In genomic region chr14:56801920-56802319, GRCh38 we compare ENCODE assay signal across 17 cellular contexts. TPM values are rescaled to one million over a fixed set of nuclear protein-coding genes. Genes with fewer than 3 reads are reported as not detected.
DNase-seq lines count a peak whose midpoint lies in the region; ATAC-seq and TF ChIP-seq lines count a peak whose summit lies in the region.
"Had no signal": no experiment of that assay in that cellular context is flagged by ENCODE, and none has a peak within 500 bp of the region (broad histone marks: within the 10 kb centered on the region; RNA-seq: fewer than 3 reads in every experiment).

No MANE protein-coding gene starts in this region.

- POLR2A ChIA-PET in A673 (lab: Charles Lee; ENCODE audit: low non-redundant PET) = interaction anchor here (0.6 to 0.7 kb wide), 3 partner anchors 184 to 653 kb away, joined by 3 to 10 read pairs (median 7); no protein-coding TSS in a partner anchor

- H3K4me1 ChIP-seq in A673 (ENCODE audit: insufficient read depth, low read length, poor library complexity, severe bottlenecking) (peaks cover 25% of the 10 kb centered on the region), SJSA1 (replicated peaks) (peaks cover 21% of the 10 kb centered on the region), ectodermal cell (ENCODE audit: control insufficient read depth, insufficient read depth, low read length) (peaks cover 26% of the 10 kb centered on the region), lung (ENCODE audit: control insufficient read depth in 2 of 2, insufficient read depth in 2 of 2, low read length in 2 of 2) (peaks cover 0 to 11% of the 10 kb centered on the region in 2 donors)
- H3K4me1 ChIP-seq: BE2C had no signal

- no peaks in the 10 kb centered on the region for H3K9me3 ChIP-seq in A673 (ENCODE audit: low read depth, low read length, poor library complexity, severe bottlenecking)
- H3K9me3 ChIP-seq in SJSA1 (replicated peaks) = peaks cover 21% of the 10 kb centered on the region
- H3K9me3 ChIP-seq in ectodermal cell (ENCODE audit: control insufficient read depth, low read length) = no peaks in the 10 kb centered on the region
- H3K9me3 ChIP-seq in lung (ENCODE audit: control insufficient read depth in 2 of 2, insufficient read depth in 1 of 2, low read length in 1 of 2) = peaks cover 0 to 25% of the 10 kb centered on the region in 2 donors
- H3K9me3 ChIP-seq: BE2C had no signal

- intact Hi-C loops in A673 (cut with micrococcal nuclease; ENCODE audit: unreplicated experiment) = loop anchor here (10.0 kb wide), 1 partner anchor 137 kb away; no protein-coding TSS in a partner anchor

- no TSS peak for BruUV-seq in A673 (replicated peaks; lab: Mats Ljungman, UMichigan)

- peak; percentile 3 for DNase-seq in A673 (ENCODE audit: low spot score)
- no peak for DNase-seq in SJSA1 (ENCODE audit: low read depth in 1 of 2, low spot score in 2 of 2)
- DNase-seq in lung (ENCODE audit: low spot score) = no peak
- no peak for DNase-seq in globus pallidus (ENCODE audit: low spot score)
- DNase-seq in NOMO-1 (lab: John Stamatoyannopoulos, UW; ENCODE audit: unreplicated experiment in 2 of 2) = no peak
- no peak for DNase-seq in AML-193 (lab: John Stamatoyannopoulos, UW)
- DNase-seq in AG20443 (ENCODE audit: low spot score) = no peak
- DNase-seq: 8988T; ACHN; BE2C; CD4-positive, alpha-beta memory T cell; DMS79; GM23248; H7 had no signal

- H3K27me3 ChIP-seq in A673 (replicated peaks; ENCODE audit: insufficient read depth, low read depth, low read length, poor library complexity) (no peaks in the 10 kb centered on the region), SJSA1 (replicated peaks) (peaks cover 64% of the 10 kb centered on the region), ectodermal cell (ENCODE audit: control insufficient read depth, insufficient read depth, low read length, poor library complexity, severe bottlenecking) (peaks cover 100% of the 10 kb centered on the region), lung (ENCODE audit: control insufficient read depth, insufficient read depth) (peaks cover 26% of the 10 kb centered on the region)

- no peak overlapping the region for H3K27ac ChIP-seq in A673 (ENCODE audit: low read depth, low read length, poor library complexity, severe bottlenecking)
- H3K27ac ChIP-seq in SJSA1 = no peak overlapping the region
- H3K27ac ChIP-seq in ectodermal cell (ENCODE audit: insufficient read depth, low read depth, low read length, poor library complexity, severe bottlenecking) = no peak overlapping the region
- no peak overlapping the region for H3K27ac ChIP-seq in lung (ENCODE audit: low read depth in 1 of 2, low read length in 1 of 2)
- H3K27ac ChIP-seq: C4-2B, GM23248 had no signal

- ATAC-seq in lung (ENCODE audit: insufficient read depth, low FRiP score) = no peak
- ATAC-seq: GM12878 had no signal

- CTCF ChIA-PET in A673 (lab: Charles Lee) = no interaction called here

- TF ChIP-seq CTCF in A673 (conservative IDR thresholded peaks at IDR 0.05; ENCODE audit: low read depth, low read length) (no peak), lung (IDR thresholded peaks at IDR 0.05; ENCODE audit: control extremely low read depth, extremely low read depth) (no peak)

- WGBS in ectodermal cell, 2 experiments = 79 to 82% methylated on average over 3 of the region's 3 CpGs
- WGBS in lung, 2 donors = 56 to 75% methylated on average over 3 of the region's 3 CpGs

- H3K36me3 ChIP-seq in A673 (ENCODE audit: insufficient read depth, low read length, poor library complexity, severe bottlenecking) = peaks cover 81% of the 10 kb centered on the region
- peaks cover 22% of the 10 kb centered on the region for H3K36me3 ChIP-seq in SJSA1
- H3K36me3 ChIP-seq in ectodermal cell (ENCODE audit: control insufficient read depth, insufficient read depth, low read length) = peaks cover 18% of the 10 kb centered on the region
- no peaks in the 10 kb centered on the region for H3K36me3 ChIP-seq in lung (ENCODE audit: control insufficient read depth in 2 of 2, insufficient read depth in 2 of 2, low read length in 2 of 2)
- H3K36me3 ChIP-seq: BE2C had no signal

- H3K4me3 ChIP-seq in A673 (ENCODE audit: low read depth, low read length, poor library complexity, severe bottlenecking) = no peak overlapping the region
- H3K4me3 ChIP-seq in SJSA1 = peak overlapping the region; percentile 44
- peak overlapping the region; percentile 83 for H3K4me3 ChIP-seq in ectodermal cell (ENCODE audit: insufficient read depth, low read depth, low read length)
- H3K4me3 ChIP-seq in lung = peak overlapping the region; percentile 6
- H3K4me3 ChIP-seq: GM12878, GM23248 had no signal

RNA-seq across cellular contexts. Expression of gene OTX2, which starts 8.4 kb away (rescaled TPM):
- total RNA-seq in A673 (2021) (129 and 147 TPM in 2 replicates), lung (not detected)
- total RNA-seq in SJSA1 (2014; rRNA removed; shearing (Covaris generic)) = not detected in 2 replicates
- polyA plus RNA-seq in ectodermal cell (2013, experiment 1 of 4) = 356 TPM
- 485 TPM for polyA plus RNA-seq in ectodermal cell (2013, experiment 2 of 4)
- 315 TPM for polyA plus RNA-seq in ectodermal cell (2013, experiment 3 of 4)
- 387 TPM for polyA plus RNA-seq in ectodermal cell (2013, experiment 4 of 4)
- polyA plus RNA-seq in lung = not detected
- total RNA-seq: CD4-positive, alpha-beta memory T cell; GM12878; GM23248 had no signal
- polyA plus RNA-seq: CD4-positive, alpha-beta memory T cell; GM12878; GM23248 had no signal

Comparison
In these comparisons a context has a peak if more than half of its experiments do, and no peak if none do; other contexts are left out.
1. RNA of gene OTX2, which starts 8.4 kb away (total RNA-seq): 129 to 147 TPM in A673; not detected in SJSA1 and not detected in lung; every median in the first group is over 100 times any median in the second.